20 cellular contexts compared by ENCODE assay signal in the genomic region with DNA sequence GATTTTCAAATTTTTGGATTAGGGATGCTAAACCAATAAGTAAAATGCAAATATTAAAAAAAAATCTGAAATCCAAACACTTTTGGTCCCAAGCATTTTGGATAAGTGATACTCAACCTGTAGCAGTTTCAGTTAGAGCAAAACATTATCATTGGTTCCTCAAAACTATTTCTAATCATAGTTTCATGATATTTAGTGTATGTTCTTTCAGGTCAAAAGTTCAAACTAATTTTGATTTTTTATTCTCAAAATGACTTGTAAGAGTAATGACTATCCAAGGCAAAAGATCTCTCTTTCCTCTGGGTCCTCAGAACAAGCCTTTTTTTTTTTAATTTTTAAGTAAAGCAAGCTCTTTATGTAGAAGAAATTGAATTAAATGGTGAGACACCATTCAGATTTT.
A peak's percentile ranks its signal among the peaks of the same experiment; 100 is the strongest.
DNase-seq lines count a peak whose midpoint lies in the region; ATAC-seq and TF ChIP-seq lines count a peak whose summit lies in the region.
"Had no signal": no experiment of that assay in that cellular context is flagged by ENCODE, and none has a peak within 500 bp of the region (broad histone marks: within the 10 kb centered on the region; RNA-seq: fewer than 3 reads in every experiment).

No MANE protein-coding gene starts in this region.

- H3K27me3 ChIP-seq in osteoblast (ENCODE audit: insufficient read depth, low read length) (no peaks in the 10 kb centered on the region), GM23338 (ENCODE audit: insufficient read depth) (no peaks in the 10 kb centered on the region), tibial nerve (no peaks in the 10 kb centered on the region)
- H3K27me3 ChIP-seq: hepatocyte, suprapubic skin had no signal

- no peaks in the 10 kb centered on the region for H3K79me2 ChIP-seq in osteoblast (ENCODE audit: insufficient read depth, low read length)
- H3K79me2 ChIP-seq in GM23338 (replicated peaks; ENCODE audit: insufficient read depth): no peaks in the 10 kb centered on the region
- H3K79me2 ChIP-seq: hepatocyte had no signal

- DNase-seq in osteoblast (ENCODE audit: insufficient read length, low spot score, missing footprints): no peak
- DNase-seq in GM23338 (ENCODE audit: low spot score): no peak
- DNase-seq in tibial nerve (ENCODE audit: low spot score in 2 of 2): no peak
- no peak for DNase-seq in inferior parietal cortex (ENCODE audit: extremely low spot score)
- DNase-seq: activated CD4-positive, alpha-beta T cell treated with anti-CD3 and anti-CD28 coated beads for 48 hours; activated CD8-positive, alpha-beta memory T cell treated with anti-CD3 and anti-CD28 coated beads, Interleukin-2, amount 50 U/mL, for 4 hours; activated naive CD4-positive, alpha-beta T cell; endodermal cell; HCEC 1CT; kidney glomerular epithelial cell; NCI-H1105 treated with DMSO at 0.1 percent for 48 hours; NCI-H774; PC-9 had no signal

- H3K9me2 ChIP-seq in GM23338 (ENCODE audit: insufficient read depth): no peaks in the 10 kb centered on the region

- ATAC-seq in GM18858 (IDR thresholded peaks at IDR 0.05; ENCODE audit: unreplicated experiment) (peak; percentile 82), GM21447 (IDR thresholded peaks at IDR 0.05; ENCODE audit: unreplicated experiment) (peak; percentile 66), HG02973 (IDR thresholded peaks at IDR 0.05; ENCODE audit: unreplicated experiment) (peak; percentile 77), GM23338 (no peak)

- no peak for TF ChIP-seq CTCF in osteoblast (IDR thresholded peaks at IDR 0.05; ENCODE audit: extremely low read depth, low read depth, low read length)
- TF ChIP-seq CTCF in GM23338 (conservative IDR thresholded peaks at IDR 0.05; ENCODE audit: low read depth in 2 of 2): no peak
- TF ChIP-seq CTCF in tibial nerve (IDR thresholded peaks at IDR 0.05): no peak

- peak overlapping the region; percentile 96 for H3K27ac ChIP-seq in osteoblast (ENCODE audit: low read depth, low read length)
- H3K27ac ChIP-seq in GM23338 (ENCODE audit: low read depth): no peak overlapping the region
- H3K27ac ChIP-seq in tibial nerve: no peak overlapping the region
- H3K27ac ChIP-seq: hepatocyte, PC-9, suprapubic skin had no signal

- H3K36me3 Mint-ChIP-seq in GM23338 (ENCODE audit: low read depth): no peaks in the 10 kb centered on the region
- H3K36me3 Mint-ChIP-seq: memory B cell had no signal

- no peak overlapping the region for H3K27ac Mint-ChIP-seq in GM23338
- H3K27ac Mint-ChIP-seq: endodermal cell, memory B cell had no signal

- H3K36me3 ChIP-seq in osteoblast (ENCODE audit: insufficient read depth, low read length): no peaks in the 10 kb centered on the region
- no peaks in the 10 kb centered on the region for H3K36me3 ChIP-seq in GM23338 (ENCODE audit: insufficient read depth)
- no peaks in the 10 kb centered on the region for H3K36me3 ChIP-seq in tibial nerve
- H3K36me3 ChIP-seq: suprapubic skin had no signal

- H4K20me1 ChIP-seq in osteoblast (ENCODE audit: insufficient read depth, low read length) (no peaks in the 10 kb centered on the region), GM23338 (replicated peaks; ENCODE audit: insufficient read depth) (no peaks in the 10 kb centered on the region)

- H3K4me1 ChIP-seq in osteoblast (ENCODE audit: insufficient read depth, low read length) (peaks cover 50% of the 10 kb centered on the region), GM23338 (ENCODE audit: insufficient read depth) (no peaks in the 10 kb centered on the region), tibial nerve (no peaks in the 10 kb centered on the region)
- H3K4me1 ChIP-seq: suprapubic skin had no signal

- H3K9me3 ChIP-seq in osteoblast (ENCODE audit: low read depth, low read length): no peaks in the 10 kb centered on the region
- no peaks in the 10 kb centered on the region for H3K9me3 ChIP-seq in tibial nerve
- H3K9me3 ChIP-seq: suprapubic skin had no signal

- no peak overlapping the region for H3K4me3 Mint-ChIP-seq in GM23338
- H3K4me3 Mint-ChIP-seq: endodermal cell, memory B cell had no signal

- no peaks in the 10 kb centered on the region for H3F3A ChIP-seq in GM23338 (replicated peaks; ENCODE audit: low read depth)

- H3K4me1 Mint-ChIP-seq in GM23338: no peaks in the 10 kb centered on the region
- H3K4me1 Mint-ChIP-seq: memory B cell had no signal

- no peak for TF ChIP-seq EP300 in tibial nerve (IDR thresholded peaks at IDR 0.05)

- no peak overlapping the region for H2AFZ ChIP-seq in osteoblast (ENCODE audit: low read length)
- no peak overlapping the region for H2AFZ ChIP-seq in GM23338
- H2AFZ ChIP-seq: hepatocyte, PC-9 had no signal

- H3K27me3 Mint-ChIP-seq in GM23338 (ENCODE audit: insufficient read depth, low read depth, poor library complexity): peaks cover 2% of the 10 kb centered on the region
- H3K27me3 Mint-ChIP-seq: memory B cell had no signal

- H3K4me3 ChIP-seq in osteoblast (ENCODE audit: insufficient read depth, low read length) (no peak overlapping the region), GM23338 (no peak overlapping the region), tibial nerve (no peak overlapping the region)
- H3K4me3 ChIP-seq: hepatocyte, PC-9, smooth muscle cell, suprapubic skin had no signal

- H3K9me3 Mint-ChIP-seq in GM23338: no peaks in the 10 kb centered on the region
- H3K9me3 Mint-ChIP-seq: memory B cell had no signal

- TF ChIP-seq POLR2A in tibial nerve (IDR thresholded peaks at IDR 0.05): no peak

- H3K4me2 ChIP-seq in osteoblast (ENCODE audit: insufficient read depth, low read length): no peak overlapping the region
- no peak overlapping the region for H3K4me2 ChIP-seq in GM23338
- H3K4me2 ChIP-seq: hepatocyte, PC-9, smooth muscle cell had no signal

TF ChIP-seq in GM23338, 12 proteins besides CTCF, POLR2A, EP300 and RAD21:
- TF ChIP-seq CREB1 (CRISPR knock-in tag; IDR thresholded peaks at IDR 0.05; ENCODE audit: low read depth): no peak
- TF ChIP-seq STAT1 (IDR thresholded peaks at IDR 0.05; ENCODE audit: unreplicated experiment): no peak
- TF ChIP-seq ZNF331 (CRISPR knock-in tag; IDR thresholded peaks at IDR 0.05; ENCODE audit: low read depth): no peak
- TF ChIP-seq, protein P1, sequence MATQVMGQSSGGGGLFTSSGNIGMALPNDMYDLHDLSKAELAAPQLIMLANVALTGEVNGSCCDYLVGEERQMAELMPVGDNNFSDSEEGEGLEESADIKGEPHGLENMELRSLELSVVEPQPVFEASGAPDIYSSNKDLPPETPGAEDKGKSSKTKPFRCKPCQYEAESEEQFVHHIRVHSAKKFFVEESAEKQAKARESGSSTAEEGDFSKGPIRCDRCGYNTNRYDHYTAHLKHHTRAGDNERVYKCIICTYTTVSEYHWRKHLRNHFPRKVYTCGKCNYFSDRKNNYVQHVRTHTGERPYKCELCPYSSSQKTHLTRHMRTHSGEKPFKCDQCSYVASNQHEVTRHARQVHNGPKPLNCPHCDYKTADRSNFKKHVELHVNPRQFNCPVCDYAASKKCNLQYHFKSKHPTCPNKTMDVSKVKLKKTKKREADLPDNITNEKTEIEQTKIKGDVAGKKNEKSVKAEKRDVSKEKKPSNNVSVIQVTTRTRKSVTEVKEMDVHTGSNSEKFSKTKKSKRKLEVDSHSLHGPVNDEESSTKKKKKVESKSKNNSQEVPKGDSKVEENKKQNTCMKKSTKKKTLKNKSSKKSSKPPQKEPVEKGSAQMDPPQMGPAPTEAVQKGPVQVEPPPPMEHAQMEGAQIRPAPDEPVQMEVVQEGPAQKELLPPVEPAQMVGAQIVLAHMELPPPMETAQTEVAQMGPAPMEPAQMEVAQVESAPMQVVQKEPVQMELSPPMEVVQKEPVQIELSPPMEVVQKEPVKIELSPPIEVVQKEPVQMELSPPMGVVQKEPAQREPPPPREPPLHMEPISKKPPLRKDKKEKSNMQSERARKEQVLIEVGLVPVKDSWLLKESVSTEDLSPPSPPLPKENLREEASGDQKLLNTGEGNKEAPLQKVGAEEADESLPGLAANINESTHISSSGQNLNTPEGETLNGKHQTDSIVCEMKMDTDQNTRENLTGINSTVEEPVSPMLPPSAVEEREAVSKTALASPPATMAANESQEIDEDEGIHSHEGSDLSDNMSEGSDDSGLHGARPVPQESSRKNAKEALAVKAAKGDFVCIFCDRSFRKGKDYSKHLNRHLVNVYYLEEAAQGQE (IDR thresholded peaks at IDR 0.05; ENCODE audit: unreplicated experiment): no peak
- TF ChIP-seq EZH2 (IDR thresholded peaks at IDR 0.05; ENCODE audit: low read depth, unreplicated experiment): no peak
- no peak for TF ChIP-seq ZNF114 (CRISPR knock-in tag; IDR thresholded peaks at IDR 0.05)
- TF ChIP-seq ETS1 (IDR thresholded peaks at IDR 0.05): no peak
- no peak for TF ChIP-seq POLR2AphosphoS5 (IDR thresholded peaks at IDR 0.05; ENCODE audit: low read depth)
- TF ChIP-seq JUNB (IDR thresholded peaks at IDR 0.05; ENCODE audit: unreplicated experiment): no peak
- TF ChIP-seq NANOG (IDR thresholded peaks at IDR 0.05; ENCODE audit: borderline replicate concordance): no peak
